22 cellular contexts compared by ENCODE assay signal in genomic region chr7:105617280-105618015, GRCh38. TPM values are rescaled to one million over a fixed set of nuclear protein-coding genes. Genes with fewer than 3 reads are reported as not detected.
"Had no signal": no experiment of that assay in that cellular context is flagged by ENCODE, and none has a peak within 500 bp of the region (broad histone marks: within the 10 kb centered on the region; RNA-seq: fewer than 3 reads in every experiment).

No MANE protein-coding gene starts in this region.

- H3K4me3 ChIP-seq: left lung, right lobe of liver, stomach had no signal

- H3K27me3 ChIP-seq: foreskin keratinocyte, left lung, right lobe of liver, stomach had no signal

- DNase-seq: activated CD4-positive, alpha-beta T cell treated with anti-CD3 and anti-CD28 coated beads for 48 hours; activated CD4-positive, CD25-positive, alpha-beta regulatory T cell; activated CD8-positive, alpha-beta T cell treated with anti-CD3 and anti-CD28 coated beads, Interleukin-2, amount 10 ng/mL, durations not matched to agents 7 days and 5 days; activated naive CD4-positive, alpha-beta T cell treated with Interleukin-2 at 50 U/mL for 16 hours; activated naive CD8-positive, alpha-beta T cell treated with anti-CD3 and anti-CD28 coated beads, Interleukin-2, amount 10 ng/mL, durations not matched to agents 7 days and 5 days; activated T-cell treated with anti-CD3 and anti-CD28 coated beads, Interleukin-2, amount 50 U/mL, for 24 hours; amygdala; foreskin keratinocyte; kidney; left lung; right lobe of liver; stimulated activated CD4-positive, alpha-beta T cell treated with anti-CD3 and anti-CD28 coated beads, Interleukin-4, amount 100 ng/mL, for 24 hours; stomach; trophoblast cell had no signal

- H3K27ac ChIP-seq: foreskin keratinocyte, left lung, right lobe of liver, stomach had no signal

- H3K4me1 ChIP-seq: foreskin keratinocyte, left lung, right lobe of liver had no signal

- H3K9me3 ChIP-seq: left lung, right lobe of liver, stomach had no signal

- ATAC-seq: activated CD8-positive, alpha-beta T cell treated with anti-CD3 and anti-CD28 coated beads, Interleukin-2, amount 10 ng/mL, durations not matched to agents 7 days and 5 days; foreskin keratinocyte; left lung; right lobe of liver; stimulated activated effector memory CD8-positive, alpha-beta T cell treated with anti-CD3 and anti-CD28 coated beads, Interleukin-12 subunit alpha, Interleukin-12 subunit beta, amount 100 ng/mL, for 72 hours; T-cell had no signal

RNA-seq across cellular contexts. Expression of gene EFCAB10, which starts 36.2 kb away (rescaled TPM):
- total RNA-seq: activated CD8-positive, alpha-beta T cell treated with anti-CD3 and anti-CD28 coated beads, Interleukin-2, amount 10 ng/mL, durations not matched to agents 7 days and 5 days; activated naive CD8-positive, alpha-beta T cell treated with anti-CD3 and anti-CD28 coated beads, Interleukin-2, amount 10 ng/mL, durations not matched to agents 7 days and 5 days; activated T-helper 2 cell treated with anti-CD3 and anti-CD28 coated beads, Interferon-gamma antibody, Interleukin-2, Interleukin-4, amounts not matched to agents 10 μg/mL and 5 μg/mL and 100 μg/mL, durations not matched to agents 14 hours and 24 hours and 36 hours; cardiac septum; epithelial cell of proximal tubule; fibroblast of lung; myocyte; omental fat pad; right lobe of liver had no signal
